8 cellular contexts compared by ENCODE assay signal in genomic region chr3:127652246-127652995, GRCh38. TPM values are rescaled to one million over a fixed set of nuclear protein-coding genes. Genes with fewer than 3 reads are reported as not detected.
DNase-seq lines count a peak whose midpoint lies in the region; ATAC-seq and TF ChIP-seq lines count a peak whose summit lies in the region.

No MANE protein-coding gene starts in this region.

- CTCF ChIA-PET in activated CD4-positive, alpha-beta T cell treated with anti-CD3 and anti-CD28 coated beads, Interleukin-2, amount 10 ng/mL, durations not matched to agents 7 days and 5 days (lab: Charles Lee) = interaction anchor here (0.7 to 1.5 kb wide), 5 partner anchors 8 to 138 kb away, joined by 3 to 4 read pairs (median 3); no protein-coding TSS in a partner anchor

- H3K9me3 ChIP-seq in gastroesophageal sphincter (no peaks in the 10 kb centered on the region), neutrophil (no peaks in the 10 kb centered on the region)

- H3K27ac ChIP-seq in gastroesophageal sphincter = no peak overlapping the region
- no peak overlapping the region for H3K27ac ChIP-seq in neutrophil

- H3K27me3 ChIP-seq in gastroesophageal sphincter (no peaks in the 10 kb centered on the region), neutrophil (no peaks in the 10 kb centered on the region)

- no peaks in the 10 kb centered on the region for H3K9me3 Mint-ChIP-seq in activated CD4-positive, alpha-beta T cell treated with anti-CD3 and anti-CD28 coated beads, Interleukin-2, amount 10 ng/mL, durations not matched to agents 7 days and 5 days

- H3K27me3 Mint-ChIP-seq in activated CD4-positive, alpha-beta T cell treated with anti-CD3 and anti-CD28 coated beads, Interleukin-2, amount 10 ng/mL, durations not matched to agents 7 days and 5 days = no peaks in the 10 kb centered on the region

- no peak for TF ChIP-seq POLR2A in gastroesophageal sphincter (IDR thresholded peaks at IDR 0.05)

- TF ChIP-seq EP300 in gastroesophageal sphincter (IDR thresholded peaks at IDR 0.05) = no peak

- peak; percentile 63 to 94 (median 82) for TF ChIP-seq CTCF in gastroesophageal sphincter (IDR thresholded peaks at IDR 0.05)
- TF ChIP-seq CTCF in neutrophil (IDR thresholded peaks at IDR 0.05) = peak; percentile 90

- no peak overlapping the region for H3K27ac Mint-ChIP-seq in activated CD4-positive, alpha-beta T cell treated with anti-CD3 and anti-CD28 coated beads, Interleukin-2, amount 10 ng/mL, durations not matched to agents 7 days and 5 days

- no peaks in the 10 kb centered on the region for H3K36me3 ChIP-seq in gastroesophageal sphincter
- H3K36me3 ChIP-seq in neutrophil = no peaks in the 10 kb centered on the region

- no peaks in the 10 kb centered on the region for H3K36me3 Mint-ChIP-seq in activated CD4-positive, alpha-beta T cell treated with anti-CD3 and anti-CD28 coated beads, Interleukin-2, amount 10 ng/mL, durations not matched to agents 7 days and 5 days (ENCODE audit: low read depth)

- in situ Hi-C loops in ACHN (cut with HindIII; ENCODE audit: low pct_ligation_motif_present, low pct_unique_long_range_greater_than_20kb, low sequenced_read_pairs) (loop anchor here (25.0 kb wide), 1 partner anchor 310 kb away; no protein-coding TSS in a partner anchor), G401 (cut with HindIII; ENCODE audit: low sequenced_read_pairs) (no loop called here)

- peaks cover 0 to 20% (median 0%) of the 10 kb centered on the region in 3 donors for H3K4me1 ChIP-seq in gastroesophageal sphincter
- H3K4me1 ChIP-seq in neutrophil (ENCODE audit: control insufficient read depth in 1 of 2, insufficient read depth in 1 of 2, low read depth in 1 of 2, low read length in 1 of 2) = no peaks in the 10 kb centered on the region

- 60% methylated on average over 1 of the region's 13 CpGs; no CpG with 5 or more reads in 1 of the 2 donors for WGBS in gastroesophageal sphincter (ENCODE audit: low coverage in 1 of 2), 2 donors

- ATAC-seq in gastroesophageal sphincter (peak; percentile 66), HG03139 (IDR thresholded peaks at IDR 0.05; ENCODE audit: unreplicated experiment) (no peak), GM18867 (IDR thresholded peaks at IDR 0.05; ENCODE audit: unreplicated experiment) (no peak)

- H3K4me3 ChIP-seq in gastroesophageal sphincter (no peak overlapping the region), neutrophil (ENCODE audit: low read depth in 1 of 2, low read length in 1 of 2) (no peak overlapping the region)

- no peaks in the 10 kb centered on the region for H3K4me1 Mint-ChIP-seq in activated CD4-positive, alpha-beta T cell treated with anti-CD3 and anti-CD28 coated beads, Interleukin-2, amount 10 ng/mL, durations not matched to agents 7 days and 5 days

- H3K4me3 Mint-ChIP-seq in activated CD4-positive, alpha-beta T cell treated with anti-CD3 and anti-CD28 coated beads, Interleukin-2, amount 10 ng/mL, durations not matched to agents 7 days and 5 days = no peak overlapping the region

- POLR2A ChIA-PET in activated CD4-positive, alpha-beta T cell treated with anti-CD3 and anti-CD28 coated beads, Interleukin-2, amount 10 ng/mL, durations not matched to agents 7 days and 5 days (lab: Charles Lee) = no interaction called here

- DNase-seq in ACHN = peak; percentile 47
- peak; percentile 81 for DNase-seq in G401 (ENCODE audit: low spot score)
- peak; percentile 65 for DNase-seq in NCI-H1105 treated with DMSO at 0.1 percent for 48 hours (lab: John Stamatoyannopoulos, UW)
- peak; percentile 40 for DNase-seq in activated CD4-positive, alpha-beta T cell treated with anti-CD3 and anti-CD28 coated beads, Interleukin-2, amount 10 ng/mL, durations not matched to agents 7 days and 5 days

RNA-seq across cellular contexts. Expression of gene ABTB1, which starts 20.3 kb away (rescaled TPM):
- 4.0 and 4.8 TPM in 2 replicates for total RNA-seq in G401 (2014; rRNA removed; shearing (Covaris generic))
- 10 to 100 TPM; 24.3 to 29.5 TPM for total RNA-seq in activated CD4-positive, alpha-beta T cell treated with anti-CD3 and anti-CD28 coated beads, Interleukin-2, amount 10 ng/mL, durations not matched to agents 7 days and 5 days
- 10 to 100 TPM; 25.3 to 50.3 (median 35.8) TPM for total RNA-seq in gastroesophageal sphincter

RNA-seq across cellular contexts. Expression of gene PODXL2, which starts 23.4 kb away (rescaled TPM):
- total RNA-seq in G401 (2014; rRNA removed; shearing (Covaris generic)) = 46.6 and 66.7 TPM in 2 replicates
- total RNA-seq in activated CD4-positive, alpha-beta T cell treated with anti-CD3 and anti-CD28 coated beads, Interleukin-2, amount 10 ng/mL, durations not matched to agents 7 days and 5 days = 1 to 10 TPM; 2.7 to 2.9 TPM
- 1 to 10 TPM; 1.9 to 2.8 (median 2.3) TPM for total RNA-seq in gastroesophageal sphincter

RNA-seq across cellular contexts. Expression of gene MCM2, which starts 54.2 kb away (rescaled TPM):
- 257 and 300 TPM in 2 replicates for total RNA-seq in G401 (2014; rRNA removed; shearing (Covaris generic))
- 100 to 1,000 TPM; 127 to 131 TPM for total RNA-seq in activated CD4-positive, alpha-beta T cell treated with anti-CD3 and anti-CD28 coated beads, Interleukin-2, amount 10 ng/mL, durations not matched to agents 7 days and 5 days
- 1 to 10 TPM; 2.3 to 6.5 (median 4.5) TPM for total RNA-seq in gastroesophageal sphincter

Comparison
In these comparisons a context has a peak if more than half of its experiments do, and no peak if none do; other contexts are left out.
1. RNA of gene PODXL2, which starts 23.4 kb away (total RNA-seq): 46.6 to 66.7 TPM in G401; 2.7 to 2.9 TPM in activated CD4-positive, alpha-beta T cell treated with anti-CD3 and anti-CD28 coated beads, Interleukin-2, amount 10 ng/mL, durations not matched to agents 7 days and 5 days and 1.9 to 2.8 TPM in gastroesophageal sphincter; every median in the first group is over 10 times any median in the second.
2. RNA of gene MCM2, which starts 54.2 kb away (total RNA-seq): 257 to 300 TPM in G401 and 127 to 131 TPM in activated CD4-positive, alpha-beta T cell treated with anti-CD3 and anti-CD28 coated beads, Interleukin-2, amount 10 ng/mL, durations not matched to agents 7 days and 5 days; 2.3 to 6.5 TPM in gastroesophageal sphincter; every median in the first group is over 10 times any median in the second.
3. Peak in every context shown above with its lines, with median percentiles within 50 percentile points of each other: DNase-seq.